ENCODE assay signal across 8 cellular contexts in genomic region chr15:64809649-64810498, GRCh38. TPM values are rescaled to one million over a fixed set of nuclear protein-coding genes. Genes with fewer than 3 reads are reported as not detected.
DNase-seq lines count a peak whose midpoint lies in the region; TF ChIP-seq lines count a peak whose summit lies in the region.

No MANE protein-coding gene starts in this region.

- H3K4me1 ChIP-seq in Loucy (ENCODE audit: insufficient read depth, low read length, poor library complexity, severe bottlenecking) = peaks cover 12% of the 10 kb centered on the region
- H3K4me1 ChIP-seq in transverse colon = peaks cover 0 to 12% (median 6%) of the 10 kb centered on the region in 4 donors

- 32 to 38% methylated on average over 5 to 14 of the region's 14 CpGs for WGBS in transverse colon (ENCODE audit: low coverage in 1 of 2), 2 donors

- no peak for TF ChIP-seq POLR2A in transverse colon (IDR thresholded peaks at IDR 0.05)

- TF ChIP-seq CTCF in Loucy (conservative IDR thresholded peaks at IDR 0.05; ENCODE audit: low read length) = peak; percentile 99
- TF ChIP-seq CTCF in transverse colon (IDR thresholded peaks at IDR 0.05) = peak; percentile 85 to 94 (median 92)

- no peak overlapping the region for H3K9ac ChIP-seq in Loucy (ENCODE audit: low read depth, low read length, poor library complexity, severe bottlenecking)

- no peaks in the 10 kb centered on the region for H3K79me2 ChIP-seq in Loucy (ENCODE audit: insufficient read depth, low read length)

- H3K9me2 ChIP-seq in Loucy (replicated peaks; ENCODE audit: low read depth, low read length) = no peaks in the 10 kb centered on the region

- H4K20me1 ChIP-seq in Loucy (ENCODE audit: insufficient read depth, low read length, poor library complexity, severe bottlenecking) = no peaks in the 10 kb centered on the region

- peak; percentile 94 for DNase-seq in ELF-1 (ENCODE audit: low read depth, low spot score)
- DNase-seq in SHP77 (lab: John Stamatoyannopoulos, UW) = peak; percentile 67 to 82
- DNase-seq in activated effector memory CD4-positive, alpha-beta T cell treated with Interleukin-2 at 50 U/mL for 16 hours = peak; percentile 45
- peak; percentile 84 for DNase-seq in germinal center (ENCODE audit: low spot score)
- DNase-seq in occipital lobe (lab: John Stamatoyannopoulos, UW) = peak; percentile 55
- DNase-seq in transverse colon = peak; percentile 83
- DNase-seq in cerebellar nuclear complex (lab: John Stamatoyannopoulos, UW) = no peak

- peak overlapping the region; percentile 68 to 90 (median 74) for H3K27ac ChIP-seq in transverse colon

- H3K27me3 ChIP-seq in Loucy (ENCODE audit: insufficient read depth, low read length, poor library complexity, severe bottlenecking) (no peaks in the 10 kb centered on the region), transverse colon (no peaks in the 10 kb centered on the region)

- H3K9me3 ChIP-seq in Loucy (ENCODE audit: insufficient read depth, low read depth, low read length) (no peaks in the 10 kb centered on the region), transverse colon (no peaks in the 10 kb centered on the region)

- in situ Hi-C loops in transverse colon (cut with MboI; ENCODE audit: low pct_ligation_motif_present in 1 of 4, low pct_unique_long_range_greater_than_20kb in 1 of 4, low sequenced_read_pairs in 3 of 4) = loop anchor here (5.0 to 10.0 kb wide), 3 partner anchors 65 to 78 kb away; no protein-coding TSS in a partner anchor

- peak overlapping the region; percentile 55 for H2AFZ ChIP-seq in Loucy (ENCODE audit: low read length)

- intact Hi-C loops in transverse colon (cut with DNase I; ENCODE audit: low total_unique reads) = loop anchor here (2.0 kb wide), 1 partner anchor 69 kb away; no protein-coding TSS in a partner anchor

- H3K36me3 ChIP-seq in Loucy (ENCODE audit: insufficient read depth, low read length) (no peaks in the 10 kb centered on the region), transverse colon (no peaks in the 10 kb centered on the region)

- no peak overlapping the region for H3K4me2 ChIP-seq in Loucy (ENCODE audit: low read depth, low read length, poor library complexity, severe bottlenecking)

- TF ChIP-seq EP300 in transverse colon (IDR thresholded peaks at IDR 0.05; ENCODE audit: low read depth) = no peak

- H3K4me3 ChIP-seq in Loucy (ENCODE audit: low read length, poor library complexity, severe bottlenecking) (no peak overlapping the region), transverse colon (no peak overlapping the region)

- H3F3A ChIP-seq in Loucy (ENCODE audit: low read depth) = peaks cover 2% of the 10 kb centered on the region; the same call in 1 of the 2 replicates

RNA-seq across cellular contexts. Expression of gene PIF1, which starts 15.6 kb away (rescaled TPM):
- total RNA-seq in occipital lobe = 0.47 TPM
- total RNA-seq in transverse colon = 10 to 100 TPM in 1 of 4 donors, 1 to 10 TPM in 3; 1.1 to 49.8 (median 2.3) TPM

RNA-seq across cellular contexts. Expression of gene PLEKHO2, which starts 31.8 kb away (rescaled TPM):
- total RNA-seq in occipital lobe (6.7 TPM), transverse colon (10 to 100 TPM in 2 of 4 donors, 1 to 10 TPM in 2; 4.6 to 12.3 (median 9.8) TPM)

RNA-seq across cellular contexts. Expression of gene RBPMS2, which starts 34.5 kb away (rescaled TPM):
- total RNA-seq in occipital lobe (not detected), transverse colon (10 to 100 TPM in 2 of 4 donors, 1 to 10 TPM in 2; 4.4 to 27.7 (median 11.5) TPM)

Comparison
In these comparisons a context has a peak if more than half of its experiments do, and no peak if none do; other contexts are left out.
1. DNase-seq: peak in ELF-1 (single experiment), SHP77 (2 of 2), activated effector memory CD4-positive, alpha-beta T cell treated with Interleukin-2 at 50 U/mL for 16 hours (single experiment), germinal center (single experiment), occipital lobe (single experiment) and transverse colon (single experiment); none in cerebellar nuclear complex (0 of 2).